ENCODE assay signal across 10 cellular contexts in genomic region chr13:44312898-44313551, GRCh38.
DNase-seq lines count a peak whose midpoint lies in the region; ATAC-seq and TF ChIP-seq lines count a peak whose summit lies in the region.
"Had no signal": no experiment of that assay in that cellular context is flagged by ENCODE, and none has a peak within 500 bp of the region (broad histone marks: within the 10 kb centered on the region; RNA-seq: fewer than 3 reads in every experiment).

No MANE protein-coding gene starts in this region.

- WGBS in liver: 87% methylated on average over 2 of the region's 2 CpGs

- H3K9me3 Mint-ChIP-seq in glutamatergic neuron (ENCODE audit: unreplicated experiment): no peaks in the 10 kb centered on the region

- H3K27ac Mint-ChIP-seq in glutamatergic neuron (ENCODE audit: unreplicated experiment): no peak overlapping the region
- H3K27ac Mint-ChIP-seq: mesothelial cell of epicardium had no signal

- H3K36me3 Mint-ChIP-seq in glutamatergic neuron (ENCODE audit: unreplicated experiment): no peaks in the 10 kb centered on the region
- H3K36me3 Mint-ChIP-seq: mesothelial cell of epicardium had no signal

- no peaks in the 10 kb centered on the region for H3K27me3 Mint-ChIP-seq in glutamatergic neuron (ENCODE audit: unreplicated experiment)

- in situ Hi-C loops in astrocyte of the cerebellum (cut with HindIII; ENCODE audit: low sequenced_read_pairs): no loop called here
- in situ Hi-C loops in gastrocnemius medialis (cut with MboI; ENCODE audit: low sequenced_read_pairs in 4 of 4): loop anchor here in 1 of 4 donors (10.0 kb wide), 1 partner anchor 122 kb away; no protein-coding TSS in a partner anchor

- H3K4me1 ChIP-seq in liver (ENCODE audit: control insufficient read depth in 4 of 4, insufficient read depth in 4 of 4, low read length in 3 of 4) (peaks cover 0 to 3% (median 0%) of the 10 kb centered on the region in 4 donors), gastrocnemius medialis (peaks cover 24 to 27% of the 10 kb centered on the region in 2 donors)

- TF ChIP-seq POLR2A in gastrocnemius medialis (IDR thresholded peaks at IDR 0.05): no peak

- DNase-seq in AG08395 (ENCODE audit: low spot score) (peak; percentile 56), HPDE6-E6E7 (ENCODE audit: extremely low spot score) (peak; percentile 20), astrocyte of the cerebellum (ENCODE audit: low read depth) (peak; percentile 87), NCI-H748 (lab: John Stamatoyannopoulos, UW; ENCODE audit: unreplicated experiment) (no peak), hippocampal formation (lab: John Stamatoyannopoulos, UW) (no peak), glutamatergic neuron (no peak), gastrocnemius medialis (no peak)
- DNase-seq: Karpas-422 had no signal

- H3K4me1 Mint-ChIP-seq in glutamatergic neuron (ENCODE audit: low read depth, unreplicated experiment): peaks cover 6% of the 10 kb centered on the region

- no peak for TF ChIP-seq RAD21 in liver (IDR thresholded peaks at IDR 0.05)

- TF ChIP-seq CTCF in astrocyte of the cerebellum (IDR thresholded peaks at IDR 0.05; ENCODE audit: low read depth, low read length, missing control alignments) (no peak), liver (IDR thresholded peaks at IDR 0.05; ENCODE audit: low read depth, low read length, missing input control) (no peak), glutamatergic neuron (IDR thresholded peaks at IDR 0.05; ENCODE audit: partially characterized antibody, unreplicated experiment) (no peak), gastrocnemius medialis (IDR thresholded peaks at IDR 0.05 in 4 of 5, conservative IDR thresholded peaks at IDR 0.05 in 1 of 5) (no peak)

- ATAC-seq in gastrocnemius medialis: no peak

- no peaks in the 10 kb centered on the region for H3K27me3 ChIP-seq in liver (ENCODE audit: control insufficient read depth in 4 of 4, insufficient read depth in 4 of 4, low read length in 3 of 4)
- no peaks in the 10 kb centered on the region for H3K27me3 ChIP-seq in gastrocnemius medialis

- no peak overlapping the region for H3K4me3 ChIP-seq in astrocyte of the cerebellum (ENCODE audit: low read depth, low read length)
- H3K4me3 ChIP-seq in liver (ENCODE audit: low read depth in 1 of 3, low read length in 3 of 3): no peak overlapping the region
- no peak overlapping the region for H3K4me3 ChIP-seq in gastrocnemius medialis

- no peak overlapping the region for H3K4me3 Mint-ChIP-seq in glutamatergic neuron (ENCODE audit: unreplicated experiment)
- H3K4me3 Mint-ChIP-seq: mesothelial cell of epicardium had no signal

- no peaks in the 10 kb centered on the region for H3K36me3 ChIP-seq in liver (ENCODE audit: control insufficient read depth in 4 of 4, insufficient read depth in 3 of 4, low read depth in 1 of 4, low read length in 3 of 4)
- no peaks in the 10 kb centered on the region for H3K36me3 ChIP-seq in gastrocnemius medialis

- intact Hi-C loops in gastrocnemius medialis (cut with DNase I; ENCODE audit: low total_unique reads): no loop called here

- H3K27ac ChIP-seq in liver (ENCODE audit: low read depth in 1 of 2, low read length in 2 of 2): no peak overlapping the region
- H3K27ac ChIP-seq in gastrocnemius medialis: no peak overlapping the region

- H3K9me3 ChIP-seq in liver (ENCODE audit: control insufficient read depth in 4 of 4, low read length in 3 of 4): no peaks in the 10 kb centered on the region
- H3K9me3 ChIP-seq in gastrocnemius medialis: no peaks in the 10 kb centered on the region

- no peak overlapping the region for H3K9ac ChIP-seq in liver (ENCODE audit: low read depth in 1 of 2, low read length in 2 of 2)

TF ChIP-seq in liver, 16 proteins besides CTCF, POLR2A, EP300 and RAD21:
- TF ChIP-seq GABPA (IDR thresholded peaks at IDR 0.05 in 1 of 2, conservative IDR thresholded peaks at IDR 0.05 in 1 of 2) (no peak), MAX (IDR thresholded peaks at IDR 0.05) (peak; percentile 52), REST (IDR thresholded peaks at IDR 0.05) (no peak), RXRA (IDR thresholded peaks at IDR 0.05) (peak in 1 of 2 donors; percentile 65), EGR1 (IDR thresholded peaks at IDR 0.05; ENCODE audit: low read depth in 2 of 2) (no peak), SP1 (IDR thresholded peaks at IDR 0.05) (no peak), HNF4G (IDR thresholded peaks at IDR 0.05) (no peak), JUND (IDR thresholded peaks at IDR 0.05) (peak in 1 of 2 donors; percentile 76), FOXA1 (IDR thresholded peaks at IDR 0.05) (no peak), FOXA2 (IDR thresholded peaks at IDR 0.05) (no peak), ZBTB33 (IDR thresholded peaks at IDR 0.05) (no peak), TAF1 (conservative IDR thresholded peaks at IDR 0.05) (no peak), HNF4A (conservative IDR thresholded peaks at IDR 0.05) (peak in 1 of 2 donors; percentile 26), NR2F2 (IDR thresholded peaks at IDR 0.05) (no peak), YY1 (IDR thresholded peaks at IDR 0.05) (peak; percentile 47), ATF3 (IDR thresholded peaks at IDR 0.05) (no peak)

Comparison
In these comparisons a context has a peak if more than half of its experiments do, and no peak if none do; other contexts are left out.
1. DNase-seq: peak in AG08395 (single experiment), HPDE6-E6E7 (single experiment) and astrocyte of the cerebellum (single experiment); none in NCI-H748 (single experiment), hippocampal formation (0 of 2), glutamatergic neuron (single experiment) and gastrocnemius medialis (0 of 2).